Comparison of ENCODE assay signal across 19 cellular contexts in the genomic region with DNA sequence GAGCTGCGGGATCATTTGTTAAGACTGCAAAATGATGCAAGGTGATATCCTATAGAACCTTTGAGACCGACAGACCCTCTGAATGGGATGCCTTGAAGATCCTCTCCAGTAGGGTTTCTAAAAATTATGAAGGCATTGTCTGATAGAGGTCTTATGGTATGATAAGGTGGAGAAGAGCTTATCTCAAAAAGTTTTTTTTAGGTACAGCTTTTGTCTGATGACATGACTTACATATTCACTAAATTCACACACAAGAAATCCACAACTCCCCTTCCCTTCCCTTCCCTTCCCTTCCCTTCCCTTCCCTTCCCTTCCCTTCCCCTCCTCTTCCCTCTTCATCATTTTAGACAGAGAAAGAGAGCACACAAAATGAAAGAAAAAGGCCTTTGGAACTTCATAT.
DNase-seq lines count a peak whose midpoint lies in the region; ATAC-seq and TF ChIP-seq lines count a peak whose summit lies in the region.
"Had no signal": no experiment of that assay in that cellular context is flagged by ENCODE, and none has a peak within 500 bp of the region (broad histone marks: within the 10 kb centered on the region; RNA-seq: fewer than 3 reads in every experiment).

No MANE protein-coding gene starts in this region.

- 96% methylated on average over 2 of the region's 2 CpGs for WGBS in mammary epithelial cell (ENCODE audit: low coverage, missing lambda C conversion rate)

- TF ChIP-seq POLR2A in breast epithelium (IDR thresholded peaks at IDR 0.05) = no peak

- H3K27me3 ChIP-seq in mammary epithelial cell (ENCODE audit: insufficient read depth, low read length) (no peaks in the 10 kb centered on the region), breast epithelium (no peaks in the 10 kb centered on the region), HL-60 (ENCODE audit: insufficient read depth, poor library complexity, severe bottlenecking) (no peaks in the 10 kb centered on the region), foreskin keratinocyte (no peaks in the 10 kb centered on the region)
- H3K27me3 ChIP-seq: BLaER1 treated with 17β-estradiol and CSF1 and Interleukin-3, amounts not matched to agents 10 nM and 100 nM had no signal

- H3K27ac ChIP-seq in mammary epithelial cell (ENCODE audit: insufficient read depth, low read depth, low read length) (no peak overlapping the region), breast epithelium (no peak overlapping the region), HL-60 (replicated peaks) (peak overlapping the region; percentile 36; the same call in 1 of the 2 replicates), foreskin keratinocyte (peak overlapping the region; percentile 63)
- H3K27ac ChIP-seq: 22Rv1; A549; BLaER1 treated with 17β-estradiol and CSF1 and Interleukin-3, amounts not matched to agents 10 nM and 100 nM; C4-2B had no signal

- H3K36me3 ChIP-seq in mammary epithelial cell (ENCODE audit: insufficient read depth, low read length) (no peaks in the 10 kb centered on the region), breast epithelium (no peaks in the 10 kb centered on the region)
- H3K36me3 ChIP-seq: BLaER1 treated with 17β-estradiol and CSF1 and Interleukin-3, amounts not matched to agents 10 nM and 100 nM had no signal

- H3K4me3 ChIP-seq in mammary epithelial cell (replicated peaks in 1 of 3; ENCODE audit: insufficient read depth in 1 of 3, low read depth in 2 of 3, low read length in 3 of 3) (no peak overlapping the region), breast epithelium (no peak overlapping the region), HL-60 (replicated peaks; ENCODE audit: insufficient read depth, low read length) (no peak overlapping the region)
- H3K4me3 ChIP-seq: A549; BLaER1 treated with 17β-estradiol and CSF1 and Interleukin-3, amounts not matched to agents 10 nM and 100 nM had no signal

- intact Hi-C loops in mammary epithelial cell (cut with micrococcal nuclease) = no loop called here
- intact Hi-C loops in breast epithelium (cut with DNase I; ENCODE audit: low total_unique reads) = no loop called here

- no peaks in the 10 kb centered on the region for H3K9me3 ChIP-seq in mammary epithelial cell (replicated peaks; ENCODE audit: insufficient read depth, low read length)
- H3K9me3 ChIP-seq in breast epithelium = no peaks in the 10 kb centered on the region
- H3K9me3 ChIP-seq: A549, Caco-2 had no signal

- no TSS peak for BruUV-seq in mammary epithelial cell (replicated peaks; lab: Mats Ljungman, UMichigan)

- H4K20me1 ChIP-seq in mammary epithelial cell (ENCODE audit: insufficient read depth, low read length) = no peaks in the 10 kb centered on the region
- H4K20me1 ChIP-seq: BLaER1 treated with 17β-estradiol and CSF1 and Interleukin-3, amounts not matched to agents 10 nM and 100 nM had no signal

- CTCF ChIA-PET in mammary epithelial cell (lab: Charles Lee; ENCODE audit: low non-redundant PET) = no interaction called here

- H3K4me1 ChIP-seq in mammary epithelial cell (ENCODE audit: insufficient read depth, low read length) (peaks cover 10% of the 10 kb centered on the region), breast epithelium (no peaks in the 10 kb centered on the region), foreskin keratinocyte (peaks cover 11% of the 10 kb centered on the region)
- H3K4me1 ChIP-seq: A549; BLaER1 treated with 17β-estradiol and CSF1 and Interleukin-3, amounts not matched to agents 10 nM and 100 nM; Caco-2 had no signal

- no peaks in the 10 kb centered on the region for H3K79me2 ChIP-seq in mammary epithelial cell (ENCODE audit: insufficient read depth, low read length)

- H3K4me2 ChIP-seq in mammary epithelial cell (ENCODE audit: insufficient read depth, low read depth, low read length) = no peak overlapping the region
- H3K4me2 ChIP-seq: A549; BLaER1 treated with 17β-estradiol and CSF1 and Interleukin-3, amounts not matched to agents 10 nM and 100 nM had no signal

- in situ Hi-C loops in mammary epithelial cell (cut with MboI; ENCODE audit: low sequenced_read_pairs in 2 of 2) = no loop called here

- TF ChIP-seq CTCF in mammary epithelial cell (conservative IDR thresholded peaks at IDR 0.05 in 1 of 2, IDR thresholded peaks at IDR 0.05 in 1 of 2; ENCODE audit: extremely low read depth in 1 of 2, insufficient read depth in 1 of 2, low read depth in 1 of 2, low read length in 2 of 2) (no peak), breast epithelium (IDR thresholded peaks at IDR 0.05) (no peak), HL-60 (IDR thresholded peaks at IDR 0.05; ENCODE audit: insufficient read depth, low read length) (no peak), foreskin keratinocyte (conservative IDR thresholded peaks at IDR 0.05) (no peak)

- dilution Hi-C loops in mammary epithelial cell (cut with HindIII; ENCODE audit: low sequenced_read_pairs) = no loop called here

- ATAC-seq in foreskin keratinocyte = no peak
- no peak for ATAC-seq in stimulated activated naive CD8-positive, alpha-beta T cell treated with anti-CD3 and anti-CD28 coated beads, Interleukin-15, Interleukin-2, amounts not matched to agents 100 U/mL and 50 U/mL, for 24 hours
- ATAC-seq: A549; CD8-positive, alpha-beta T cell had no signal

- no peak for DNase-seq in mammary epithelial cell
- no peak for DNase-seq in breast epithelium (ENCODE audit: low spot score in 2 of 2)
- no peak for DNase-seq in HL-60 (ENCODE audit: low read depth in 1 of 2, low spot score in 1 of 2)
- DNase-seq in OCI-M1 (lab: John Stamatoyannopoulos, UW) = peak; percentile 69
- no peak for DNase-seq in foreskin keratinocyte
- DNase-seq in pons (ENCODE audit: low spot score) = no peak
- DNase-seq in stimulated activated naive CD8-positive, alpha-beta T cell treated with anti-CD3 and anti-CD28 coated beads, Interleukin-15, Interleukin-2, amounts not matched to agents 100 U/mL and 50 U/mL, for 24 hours = no peak
- DNase-seq in activated CD8-positive, alpha-beta memory T cell treated with anti-CD3 and anti-CD28 coated beads for 24 hours = no peak
- DNase-seq: AML-193; Caco-2; Calu3; CD4-positive, alpha-beta T cell; CD8-positive, alpha-beta T cell; DMS79 treated with DMSO at 0.1 percent for 48 hours; GF-D8 had no signal

- H2AFZ ChIP-seq in mammary epithelial cell (ENCODE audit: low read depth, low read length) = peak overlapping the region; percentile 67

- H3K9ac ChIP-seq in mammary epithelial cell (ENCODE audit: insufficient read depth, low read length) = no peak overlapping the region
- H3K9ac ChIP-seq: BLaER1 treated with 17β-estradiol and CSF1 and Interleukin-3, amounts not matched to agents 10 nM and 100 nM had no signal

Comparison
In these comparisons a context has a peak if more than half of its experiments do, and no peak if none do; other contexts are left out.
1. H3K27ac ChIP-seq: peak in HL-60 (single experiment) and foreskin keratinocyte (single experiment); none in mammary epithelial cell (single experiment) and breast epithelium (0 of 2).